ENCODE assay signal across 25 cellular contexts in genomic region chr12:132508860-132509732, GRCh38.
"Had no signal": no experiment of that assay in that cellular context is flagged by ENCODE, and none has a peak within 500 bp of the region (broad histone marks: within the 10 kb centered on the region; RNA-seq: fewer than 3 reads in every experiment).

No MANE protein-coding gene starts in this region.

- H3K27ac ChIP-seq: HL-60, SJSA1 had no signal

- H3K4me3 ChIP-seq: SJSA1 had no signal

- ATAC-seq: T-cell had no signal

- H3K4me2 ChIP-seq: SK-N-SH had no signal

- DNase-seq: KBM-7, MV-4-11, NCI-H1048, NCI-H1105, NCI-H1417, NCI-H1436 treated with DMSO at 0.1 percent for 48 hours, NCI-H1694, NCI-H187 treated with DMSO at 0.1 percent for 48 hours, NCI-H2029 treated with DMSO at 0.1 percent for 48 hours, NCI-H2171 treated with DMSO at 0.1 percent for 48 hours, NCI-H345, NCI-H446 treated with DMSO at 0.1 percent for 48 hours, NCI-H510A treated with DMSO at 0.1 percent for 48 hours, NCI-H69, NCI-H774, Right ventricle myocardium superior, RPMI8226, SIG-M5, SK-N-SH, SW 1271, T-cell had no signal

- H3K4me1 ChIP-seq: SJSA1 had no signal

- H3K9me3 ChIP-seq: SJSA1, SK-N-SH had no signal

- H3K9ac ChIP-seq: SK-N-SH had no signal

- FAIRE-seq: HTR-8/SVneo, RCC 7860 had no signal

- H3K36me3 ChIP-seq: SJSA1 had no signal

- H3K27me3 ChIP-seq: SJSA1 had no signal
